1 cellular context compared by ENCODE assay signal in genomic region chr16:10625595-10626357, GRCh38.
A peak's percentile ranks its signal among the peaks of the same experiment; 100 is the strongest.
TF ChIP-seq lines count a peak whose summit lies in the region.

No MANE protein-coding gene starts in this region.

TF ChIP-seq in HepG2, 621 proteins besides CTCF, POLR2A, EP300 and RAD21 (continued from another document):
- TF ChIP-seq THRA (CRISPR knock-in tag; IDR thresholded peaks at IDR 0.05; ENCODE audit: borderline replicate concordance): 0 out of 2 replicates have a peak, but pooled peaks have one; percentile 37
- TF ChIP-seq ELF3 (CRISPR knock-in tag; IDR thresholded peaks at IDR 0.05): peak; percentile 48; the same call in 1 of the 2 replicates
